ENCODE assay signal across 8 cellular contexts in genomic region chr2:239143858-239144712, GRCh38.
DNase-seq lines count a peak whose midpoint lies in the region; ATAC-seq and TF ChIP-seq lines count a peak whose summit lies in the region.

No MANE protein-coding gene starts in this region.

- no peak overlapping the region for H3K4me3 ChIP-seq in gastroesophageal sphincter
- no peak overlapping the region for H3K4me3 ChIP-seq in parathyroid adenoma (ENCODE audit: low read depth, low read length)

- TF ChIP-seq EP300 in gastroesophageal sphincter (IDR thresholded peaks at IDR 0.05), result no peak

- WGBS in gastroesophageal sphincter (ENCODE audit: low coverage in 1 of 2), 2 donors, result 96 to 100% methylated on average over 2 to 9 of the region's 29 CpGs

- H3K79me2 ChIP-seq in parathyroid adenoma, result no peaks in the 10 kb centered on the region

- in situ Hi-C loops in KBM-7 (cut with MboI; ENCODE audit: low pct_unique_long_range_greater_than_20kb, low sequenced_read_pairs), result no loop called here

- H3K27me3 ChIP-seq in gastroesophageal sphincter, result no peaks in the 10 kb centered on the region
- no peaks in the 10 kb centered on the region for H3K27me3 ChIP-seq in parathyroid adenoma (ENCODE audit: control insufficient read depth, insufficient read depth, low read length)

- H3K9ac ChIP-seq in parathyroid adenoma, result no peak overlapping the region

- peak; percentile 2 for DNase-seq in NCI-H1694 treated with DMSO at 0.1 percent for 48 hours (lab: John Stamatoyannopoulos, UW)
- DNase-seq in NCI-H1694 (lab: John Stamatoyannopoulos, UW), result no peak
- DNase-seq in KBM-7, result peak; percentile 34
- peak; percentile 28 for DNase-seq in activated CD8-positive, alpha-beta memory T cell treated with anti-CD3 and anti-CD28 coated beads, Interleukin-2, amount 50 U/mL, for 4 hours

- TF ChIP-seq POLR2A in gastroesophageal sphincter (IDR thresholded peaks at IDR 0.05), result no peak

- peaks cover 0 to 10% (median 0%) of the 10 kb centered on the region in 3 donors for H3K4me1 ChIP-seq in gastroesophageal sphincter
- no peaks in the 10 kb centered on the region for H3K4me1 ChIP-seq in parathyroid adenoma

- no peak overlapping the region for H2AFZ ChIP-seq in parathyroid adenoma

- H3K4me2 ChIP-seq in parathyroid adenoma (ENCODE audit: low read length), result no peak overlapping the region

- ATAC-seq in gastroesophageal sphincter (peak; percentile 69), HG03354 (IDR thresholded peaks at IDR 0.05; ENCODE audit: poor library complexity, severe bottlenecking, unreplicated experiment) (no peak), GM18858 (IDR thresholded peaks at IDR 0.05; ENCODE audit: unreplicated experiment) (no peak)

- TF ChIP-seq CTCF in gastroesophageal sphincter (IDR thresholded peaks at IDR 0.05), result peak in 3 of 4 experiments; percentile 68 to 77 (median 71)
- TF ChIP-seq CTCF in parathyroid adenoma (IDR thresholded peaks at IDR 0.05), result peak; percentile 40

- H3K27ac ChIP-seq in gastroesophageal sphincter (peak overlapping the region in 2 of 4 donors; percentile 41 to 67), parathyroid adenoma (no peak overlapping the region)

- H3K36me3 ChIP-seq in gastroesophageal sphincter (peaks cover 0 to 100% of the 10 kb centered on the region in 2 donors), parathyroid adenoma (ENCODE audit: control insufficient read depth, insufficient read depth, low read length) (no peaks in the 10 kb centered on the region)

- H3K9me3 ChIP-seq in gastroesophageal sphincter (no peaks in the 10 kb centered on the region), parathyroid adenoma (ENCODE audit: control insufficient read depth, low read length) (no peaks in the 10 kb centered on the region)
